8 cellular contexts compared by ENCODE assay signal in the genomic region with DNA sequence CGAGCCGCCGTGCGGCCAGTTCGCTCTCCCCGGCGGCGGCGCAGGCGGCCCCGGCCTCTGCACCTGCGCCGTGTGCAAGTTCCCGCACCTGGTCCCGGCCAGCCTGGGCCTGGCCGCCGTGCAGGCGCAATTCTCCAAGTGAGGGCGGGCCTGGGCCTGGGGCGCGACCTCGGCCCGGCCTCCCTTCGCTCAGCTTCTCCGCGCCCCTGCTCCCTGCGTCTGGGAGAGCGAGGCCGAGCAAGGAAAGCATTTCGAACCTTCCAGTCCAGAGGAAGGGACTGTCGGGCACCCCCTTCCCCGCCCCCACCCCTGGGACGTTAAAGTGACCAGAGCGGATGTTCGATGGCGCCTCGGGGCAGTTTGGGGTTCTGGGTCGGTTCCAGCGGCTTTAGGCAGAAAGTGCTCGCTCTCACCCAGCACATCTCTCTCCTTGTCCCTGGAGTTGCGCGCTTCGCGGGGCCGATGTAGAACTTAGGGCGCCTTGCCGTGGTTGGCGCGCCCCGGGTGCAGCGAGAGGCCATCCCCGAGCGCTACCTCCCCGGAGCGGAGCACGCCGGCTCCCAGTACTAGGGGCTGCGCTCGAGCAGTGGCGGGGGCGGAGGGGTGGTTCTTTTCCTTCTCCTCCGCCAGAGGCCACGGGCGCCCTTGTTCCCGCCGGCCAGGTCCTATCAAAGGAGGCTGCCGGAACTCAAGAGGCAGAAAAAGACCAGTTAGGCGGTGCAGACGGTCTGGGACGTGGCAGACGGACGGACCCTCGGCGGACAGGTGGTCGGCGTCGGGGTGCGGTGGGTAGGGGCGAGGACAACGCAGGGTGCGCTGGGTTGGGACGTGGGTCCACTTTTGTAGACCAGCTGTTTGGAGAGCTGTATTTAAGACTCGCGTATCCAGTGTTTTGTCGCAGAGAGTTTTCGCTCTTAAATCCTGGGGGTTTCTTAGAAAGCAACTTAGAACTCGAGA. TPM values are rescaled to one million over a fixed set of nuclear protein-coding genes. Genes with fewer than 3 reads are reported as not detected.
DNase-seq lines count a peak whose midpoint lies in the region; ATAC-seq and TF ChIP-seq lines count a peak whose summit lies in the region.

No MANE protein-coding gene starts in this region.

- H3K4me2 ChIP-seq in BLaER1: peak overlapping the region; percentile 70

- H3K27me3 ChIP-seq in BLaER1: peaks cover 82% of the 10 kb centered on the region

- H3K9me3 ChIP-seq in BLaER1: peaks cover 38% of the 10 kb centered on the region
- no peaks in the 10 kb centered on the region for H3K9me3 ChIP-seq in HEK293 (ENCODE audit: control insufficient read depth, insufficient read depth, low read depth, low read length)

- CTCF ChIA-PET in HEK293 (lab: Yijun Ruan, JAX): interaction anchor here (0.5 to 0.6 kb wide), 2 partner anchors 45 to 82 kb away, joined by 3 read pairs; no protein-coding TSS in a partner anchor

- POLR2A ChIA-PET in HEK293 (lab: Yijun Ruan, JAX): interaction anchor here (0.6 to 1.4 kb wide), 4 partner anchors 7 to 46 kb away, joined by 3 to 4 read pairs (median 4); a partner anchor contains a TSS

- peak; percentile 56 for DNase-seq in iPS-NIHi11 (ENCODE audit: low spot score)
- no peak for DNase-seq in A172 (ENCODE audit: low spot score)
- DNase-seq in HPDE6-E6E7 (ENCODE audit: extremely low spot score): no peak

- TF ChIP-seq CTCF in HEK293 (tag by site-specific recombination; IDR thresholded peaks at IDR 0.05): no peak

- H3K4me3 ChIP-seq in BLaER1: peak overlapping the region; percentile 49
- H3K4me3 ChIP-seq in HEK293 (ENCODE audit: low read depth, low read length): peak overlapping the region; percentile 49

- H4K20me1 ChIP-seq in BLaER1: peaks cover 22% of the 10 kb centered on the region

- H3K4me1 ChIP-seq in BLaER1 (peaks cover 43% of the 10 kb centered on the region), HEK293 (ENCODE audit: control insufficient read depth, insufficient read depth, low read length) (peaks cover 4% of the 10 kb centered on the region; the same call in 1 of the 2 replicates)

- peaks cover 2% of the 10 kb centered on the region for H3K36me3 Mint-ChIP-seq in activated naive CD4-positive, alpha-beta T cell treated with anti-CD3 and anti-CD28 coated beads, Interleukin-2, amount 50 U/mL, for 24 hours
- no peaks in the 10 kb centered on the region for H3K36me3 Mint-ChIP-seq in stimulated activated memory B cell treated with anti-CD40 and anti-IgM and Interleukin-4, amounts not matched to agents 10 μg/mL and 1 μg/mL and 100 μg/mL, for 72 hours

- no peak overlapping the region for H3K27ac ChIP-seq in BLaER1
- H3K27ac ChIP-seq in HEK293 (ENCODE audit: extremely low read depth, low read depth, low read length): peak overlapping the region; percentile 17; the same call in 1 of the 2 replicates

- H3K27ac Mint-ChIP-seq in activated naive CD4-positive, alpha-beta T cell treated with anti-CD3 and anti-CD28 coated beads, Interleukin-2, amount 50 U/mL, for 24 hours: no peak overlapping the region
- H3K27ac Mint-ChIP-seq in stimulated activated memory B cell treated with anti-CD40 and anti-IgM and Interleukin-4, amounts not matched to agents 10 μg/mL and 1 μg/mL and 100 μg/mL, for 72 hours: no peak overlapping the region

- peak overlapping the region; percentile 78 for H3K4me3 Mint-ChIP-seq in activated naive CD4-positive, alpha-beta T cell treated with anti-CD3 and anti-CD28 coated beads, Interleukin-2, amount 50 U/mL, for 24 hours
- peak overlapping the region; percentile 59 for H3K4me3 Mint-ChIP-seq in stimulated activated memory B cell treated with anti-CD40 and anti-IgM and Interleukin-4, amounts not matched to agents 10 μg/mL and 1 μg/mL and 100 μg/mL, for 72 hours

- peaks cover 14% of the 10 kb centered on the region for H3K4me1 Mint-ChIP-seq in activated naive CD4-positive, alpha-beta T cell treated with anti-CD3 and anti-CD28 coated beads, Interleukin-2, amount 50 U/mL, for 24 hours
- peaks cover 13% of the 10 kb centered on the region for H3K4me1 Mint-ChIP-seq in stimulated activated memory B cell treated with anti-CD40 and anti-IgM and Interleukin-4, amounts not matched to agents 10 μg/mL and 1 μg/mL and 100 μg/mL, for 72 hours

- H3K9ac ChIP-seq in BLaER1: no peak overlapping the region

- peaks cover 47% of the 10 kb centered on the region for H3K27me3 Mint-ChIP-seq in activated naive CD4-positive, alpha-beta T cell treated with anti-CD3 and anti-CD28 coated beads, Interleukin-2, amount 50 U/mL, for 24 hours
- H3K27me3 Mint-ChIP-seq in stimulated activated memory B cell treated with anti-CD40 and anti-IgM and Interleukin-4, amounts not matched to agents 10 μg/mL and 1 μg/mL and 100 μg/mL, for 72 hours: peaks cover 69% of the 10 kb centered on the region

- no peak for ATAC-seq in stimulated activated memory B cell treated with anti-CD40 and anti-IgM and Interleukin-4, amounts not matched to agents 10 μg/mL and 1 μg/mL and 100 μg/mL, for 72 hours
- ATAC-seq in GM18505 (IDR thresholded peaks at IDR 0.05; ENCODE audit: unreplicated experiment): no peak

- no peaks in the 10 kb centered on the region for H3K9me3 Mint-ChIP-seq in activated naive CD4-positive, alpha-beta T cell treated with anti-CD3 and anti-CD28 coated beads, Interleukin-2, amount 50 U/mL, for 24 hours
- H3K9me3 Mint-ChIP-seq in stimulated activated memory B cell treated with anti-CD40 and anti-IgM and Interleukin-4, amounts not matched to agents 10 μg/mL and 1 μg/mL and 100 μg/mL, for 72 hours: no peaks in the 10 kb centered on the region

- H3K36me3 ChIP-seq in BLaER1 (no peaks in the 10 kb centered on the region), HEK293 (ENCODE audit: control insufficient read depth in 2 of 2, insufficient read depth in 1 of 2, low read length in 2 of 2) (no peaks in the 10 kb centered on the region)

- TF ChIP-seq POLR2A in GM18505 (IDR thresholded peaks at IDR 0.05; ENCODE audit: borderline replicate concordance, extremely low read depth, insufficient read depth, insufficient read length): no peak

TF ChIP-seq in HEK293, 187 proteins besides CTCF, POLR2A, EP300 and RAD21 (continues in another document):
- TF ChIP-seq, protein P1, sequence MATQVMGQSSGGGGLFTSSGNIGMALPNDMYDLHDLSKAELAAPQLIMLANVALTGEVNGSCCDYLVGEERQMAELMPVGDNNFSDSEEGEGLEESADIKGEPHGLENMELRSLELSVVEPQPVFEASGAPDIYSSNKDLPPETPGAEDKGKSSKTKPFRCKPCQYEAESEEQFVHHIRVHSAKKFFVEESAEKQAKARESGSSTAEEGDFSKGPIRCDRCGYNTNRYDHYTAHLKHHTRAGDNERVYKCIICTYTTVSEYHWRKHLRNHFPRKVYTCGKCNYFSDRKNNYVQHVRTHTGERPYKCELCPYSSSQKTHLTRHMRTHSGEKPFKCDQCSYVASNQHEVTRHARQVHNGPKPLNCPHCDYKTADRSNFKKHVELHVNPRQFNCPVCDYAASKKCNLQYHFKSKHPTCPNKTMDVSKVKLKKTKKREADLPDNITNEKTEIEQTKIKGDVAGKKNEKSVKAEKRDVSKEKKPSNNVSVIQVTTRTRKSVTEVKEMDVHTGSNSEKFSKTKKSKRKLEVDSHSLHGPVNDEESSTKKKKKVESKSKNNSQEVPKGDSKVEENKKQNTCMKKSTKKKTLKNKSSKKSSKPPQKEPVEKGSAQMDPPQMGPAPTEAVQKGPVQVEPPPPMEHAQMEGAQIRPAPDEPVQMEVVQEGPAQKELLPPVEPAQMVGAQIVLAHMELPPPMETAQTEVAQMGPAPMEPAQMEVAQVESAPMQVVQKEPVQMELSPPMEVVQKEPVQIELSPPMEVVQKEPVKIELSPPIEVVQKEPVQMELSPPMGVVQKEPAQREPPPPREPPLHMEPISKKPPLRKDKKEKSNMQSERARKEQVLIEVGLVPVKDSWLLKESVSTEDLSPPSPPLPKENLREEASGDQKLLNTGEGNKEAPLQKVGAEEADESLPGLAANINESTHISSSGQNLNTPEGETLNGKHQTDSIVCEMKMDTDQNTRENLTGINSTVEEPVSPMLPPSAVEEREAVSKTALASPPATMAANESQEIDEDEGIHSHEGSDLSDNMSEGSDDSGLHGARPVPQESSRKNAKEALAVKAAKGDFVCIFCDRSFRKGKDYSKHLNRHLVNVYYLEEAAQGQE (tag by site-specific recombination; IDR thresholded peaks at IDR 0.05): no peak
- TF ChIP-seq ZNF561 (tag by site-specific recombination; IDR thresholded peaks at IDR 0.05; ENCODE audit: borderline replicate concordance): no peak
- TF ChIP-seq, protein P2, sequence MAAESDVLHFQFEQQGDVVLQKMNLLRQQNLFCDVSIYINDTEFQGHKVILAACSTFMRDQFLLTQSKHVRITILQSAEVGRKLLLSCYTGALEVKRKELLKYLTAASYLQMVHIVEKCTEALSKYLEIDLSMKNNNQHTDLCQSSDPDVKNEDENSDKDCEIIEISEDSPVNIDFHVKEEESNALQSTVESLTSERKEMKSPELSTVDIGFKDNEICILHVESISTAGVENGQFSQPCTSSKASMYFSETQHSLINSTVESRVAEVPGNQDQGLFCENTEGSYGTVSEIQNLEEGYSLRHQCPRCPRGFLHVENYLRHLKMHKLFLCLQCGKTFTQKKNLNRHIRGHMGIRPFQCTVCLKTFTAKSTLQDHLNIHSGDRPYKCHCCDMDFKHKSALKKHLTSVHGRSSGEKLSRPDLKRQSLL (tag by site-specific recombination; IDR thresholded peaks at IDR 0.05): no peak
- TF ChIP-seq ZNF140 (tag by site-specific recombination; IDR thresholded peaks at IDR 0.05): no peak
- TF ChIP-seq GLI4 (tag by site-specific recombination; IDR thresholded peaks at IDR 0.05): no peak
- no peak for TF ChIP-seq ZNF184 (tag by site-specific recombination; IDR thresholded peaks at IDR 0.05)
- no peak for TF ChIP-seq ZNF610 (tag by site-specific recombination; IDR thresholded peaks at IDR 0.05; ENCODE audit: borderline replicate concordance)
- no peak for TF ChIP-seq ZNF529 (tag by site-specific recombination; IDR thresholded peaks at IDR 0.05; ENCODE audit: insufficient replicate concordance)
- TF ChIP-seq ZNF521 (tag by site-specific recombination; IDR thresholded peaks at IDR 0.05): no peak
- no peak for TF ChIP-seq TCF7L2 (IDR thresholded peaks at IDR 0.05; ENCODE audit: borderline replicate concordance, low read depth, low read length)

RNA-seq across cellular contexts. Expression of a gene that starts 1.3 kb away (rescaled TPM):
- not detected in 2 replicates for total RNA-seq in A172 (2014; rRNA removed; shearing (Covaris generic))

RNA-seq across cellular contexts. Expression of a gene that starts 45.5 kb away (rescaled TPM):
- 1.4 and 3.9 TPM in 2 replicates for total RNA-seq in A172 (2014; rRNA removed; shearing (Covaris generic))
